Comparison of ENCODE assay signal across 13 cellular contexts in genomic region chr5:105544300-105544699, GRCh38.
DNase-seq lines count a peak whose midpoint lies in the region; TF ChIP-seq lines count a peak whose summit lies in the region.
"Had no signal": no experiment of that assay in that cellular context is flagged by ENCODE, and none has a peak within 500 bp of the region (broad histone marks: within the 10 kb centered on the region; RNA-seq: fewer than 3 reads in every experiment).

No MANE protein-coding gene starts in this region.

- TF ChIP-seq CTCF in mesothelial cell of epicardium (IDR thresholded peaks at IDR 0.05; ENCODE audit: unreplicated experiment) = no peak

- H3K4me1 Mint-ChIP-seq in mesothelial cell of epicardium = peaks cover 5% of the 10 kb centered on the region
- H3K4me1 Mint-ChIP-seq: CD4-positive, alpha-beta memory T cell had no signal

- no peaks in the 10 kb centered on the region for H3K27me3 Mint-ChIP-seq in mesothelial cell of epicardium (ENCODE audit: low read depth)
- H3K27me3 Mint-ChIP-seq: CD4-positive, alpha-beta memory T cell had no signal

- peak; percentile 4 for DNase-seq in COR-L47 (lab: John Stamatoyannopoulos, UW)
- peak; percentile 14 for DNase-seq in NCI-H1105 (lab: John Stamatoyannopoulos, UW)
- peak; percentile 29 for DNase-seq in NCI-H748 treated with DMSO at 0.1 percent for 48 hours (lab: John Stamatoyannopoulos, UW)
- no peak for DNase-seq in mesothelial cell of epicardium (ENCODE audit: low spot score in 2 of 2, unreplicated experiment in 2 of 2)
- DNase-seq in middle frontal gyrus (ENCODE audit: extremely low spot score, low spot score) = no peak
- no peak for DNase-seq in activated CD4-positive, alpha-beta T cell treated with anti-CD3 and anti-CD28 coated beads for 48 hours
- DNase-seq in stimulated activated CD4-positive, alpha-beta T cell treated with anti-CD3 and anti-CD28 coated beads, Interleukin-4, amount 100 ng/mL, for 24 hours = no peak
- DNase-seq: CD4-positive, alpha-beta memory T cell; GOT3; HCEC 1CT; IMR-90; NCI-H446; NCI-H526 had no signal

- H3K9me3 Mint-ChIP-seq in mesothelial cell of epicardium = no peaks in the 10 kb centered on the region

- no peak overlapping the region for H3K4me3 Mint-ChIP-seq in mesothelial cell of epicardium
- H3K4me3 Mint-ChIP-seq: CD4-positive, alpha-beta memory T cell had no signal

- H3K36me3 Mint-ChIP-seq in mesothelial cell of epicardium = no peaks in the 10 kb centered on the region
- H3K36me3 Mint-ChIP-seq: CD4-positive, alpha-beta memory T cell had no signal

- peak overlapping the region; percentile 24 for H3K27ac Mint-ChIP-seq in mesothelial cell of epicardium
- H3K27ac Mint-ChIP-seq: CD4-positive, alpha-beta memory T cell had no signal

Comparison
In these comparisons a context has a peak if more than half of its experiments do, and no peak if none do; other contexts are left out.
1. DNase-seq: peak in COR-L47 (single experiment), NCI-H1105 (single experiment) and NCI-H748 treated with DMSO at 0.1 percent for 48 hours (single experiment); none in mesothelial cell of epicardium (0 of 2), middle frontal gyrus (single experiment), activated CD4-positive, alpha-beta T cell treated with anti-CD3 and anti-CD28 coated beads for 48 hours (single experiment) and stimulated activated CD4-positive, alpha-beta T cell treated with anti-CD3 and anti-CD28 coated beads, Interleukin-4, amount 100 ng/mL, for 24 hours (single experiment).